ENCODE assay signal across 8 cellular contexts in genomic region chr17:19744922-19745757, GRCh38. TPM values are rescaled to one million over a fixed set of nuclear protein-coding genes. Genes with fewer than 3 reads are reported as not detected.
DNase-seq lines count a peak whose midpoint lies in the region; ATAC-seq and TF ChIP-seq lines count a peak whose summit lies in the region.

No MANE protein-coding gene starts in this region.

- peak overlapping the region; percentile 66 for H3K4me3 Mint-ChIP-seq in activated CD8-positive, alpha-beta memory T cell treated with anti-CD3 and anti-CD28 coated beads, Interleukin-2, amount 10 ng/mL, durations not matched to agents 7 days and 5 days
- peak overlapping the region; percentile 57 for H3K4me3 Mint-ChIP-seq in endodermal cell

- ATAC-seq in GM19351 (IDR thresholded peaks at IDR 0.05; ENCODE audit: unreplicated experiment) = peak; percentile 65
- ATAC-seq in activated CD8-positive, alpha-beta memory T cell treated with anti-CD3 and anti-CD28 coated beads, Interleukin-2, amount 10 ng/mL, durations not matched to agents 7 days and 5 days = peak; percentile 91

- H3K9me3 Mint-ChIP-seq in activated CD8-positive, alpha-beta memory T cell treated with anti-CD3 and anti-CD28 coated beads, Interleukin-2, amount 10 ng/mL, durations not matched to agents 7 days and 5 days (ENCODE audit: low read depth) = no peaks in the 10 kb centered on the region
- no peaks in the 10 kb centered on the region for H3K9me3 Mint-ChIP-seq in endodermal cell

- no peak overlapping the region for H3K27ac Mint-ChIP-seq in activated CD8-positive, alpha-beta memory T cell treated with anti-CD3 and anti-CD28 coated beads, Interleukin-2, amount 10 ng/mL, durations not matched to agents 7 days and 5 days
- no peak overlapping the region for H3K27ac Mint-ChIP-seq in endodermal cell

- in situ Hi-C loops in ACHN (cut with HindIII; ENCODE audit: low pct_ligation_motif_present, low pct_unique_long_range_greater_than_20kb, low sequenced_read_pairs) = no loop called here

- H3K36me3 Mint-ChIP-seq in activated CD8-positive, alpha-beta memory T cell treated with anti-CD3 and anti-CD28 coated beads, Interleukin-2, amount 10 ng/mL, durations not matched to agents 7 days and 5 days = no peaks in the 10 kb centered on the region
- no peaks in the 10 kb centered on the region for H3K36me3 Mint-ChIP-seq in endodermal cell (ENCODE audit: low read depth)

- no peak overlapping the region for H2BK5ac ChIP-seq in mesendoderm (ENCODE audit: low read length)

- no peak overlapping the region for H4K5ac ChIP-seq in mesendoderm (ENCODE audit: low read length)

- CTCF ChIA-PET in activated CD8-positive, alpha-beta memory T cell treated with anti-CD3 and anti-CD28 coated beads, Interleukin-2, amount 10 ng/mL, durations not matched to agents 7 days and 5 days (lab: Charles Lee) = interaction anchor here (0.9 to 2.5 kb wide), 23 partner anchors 8 to 452 kb away, joined by 3 to 18 read pairs (median 4); no protein-coding TSS in a partner anchor

- peaks cover under 1% of the 10 kb centered on the region for H3K4me1 Mint-ChIP-seq in activated CD8-positive, alpha-beta memory T cell treated with anti-CD3 and anti-CD28 coated beads, Interleukin-2, amount 10 ng/mL, durations not matched to agents 7 days and 5 days
- peaks cover 6% of the 10 kb centered on the region for H3K4me1 Mint-ChIP-seq in endodermal cell

- H3K4me3 ChIP-seq in endodermal cell (ENCODE audit: low read length) (no peak overlapping the region), mesendoderm (ENCODE audit: low read length) (no peak overlapping the region)

- TF ChIP-seq CTCF in endodermal cell (conservative IDR thresholded peaks at IDR 0.05) = peak; percentile 95

- H2BK15ac ChIP-seq in mesendoderm (replicated peaks; ENCODE audit: low read depth) = no peak overlapping the region

- whole genome bisulfite sequencing in endodermal cell (ENCODE audit: insufficient coverage in 1 of 2, insufficient read length in 1 of 2), 2 experiments = 39 to 61% methylated on average over 22 to 50 of the region's 50 CpGs
- no CpG with 5 or more reads among the region's 50 CpGs for WGBS in mesendoderm (ENCODE audit: extremely low coverage, insufficient coverage, low lambda C conversion rate)

- peak overlapping the region; percentile 61 for H3K18ac ChIP-seq in mesendoderm (ENCODE audit: low read length)

- H3K9ac ChIP-seq in endodermal cell (ENCODE audit: extremely low read depth, low read length, poor library complexity, severe bottlenecking) = no peak overlapping the region
- peak overlapping the region; percentile 51 for H3K9ac ChIP-seq in mesendoderm (ENCODE audit: low read length)

- no peak overlapping the region for H2BK120ac ChIP-seq in mesendoderm (ENCODE audit: low read depth, low read length)

- H3K79me1 ChIP-seq in mesendoderm (ENCODE audit: low read length) = no peaks in the 10 kb centered on the region

- no peak overlapping the region for H4K8ac ChIP-seq in mesendoderm (ENCODE audit: low read depth, low read length)

- H3K27me3 ChIP-seq in endodermal cell (ENCODE audit: control insufficient read depth, insufficient read depth, low read length, poor library complexity, severe bottlenecking) = peaks cover 7% of the 10 kb centered on the region
- no peaks in the 10 kb centered on the region for H3K27me3 ChIP-seq in mesendoderm (ENCODE audit: insufficient read depth, low read length, poor library complexity)

- no peak overlapping the region for H2AK5ac ChIP-seq in mesendoderm (ENCODE audit: low read length)

- peak overlapping the region; percentile 87 for H3K56ac ChIP-seq in mesendoderm (ENCODE audit: low read length)

- H3K27ac ChIP-seq in endodermal cell (ENCODE audit: low read depth, low read length) (no peak overlapping the region), mesendoderm (ENCODE audit: low read depth, low read length) (no peak overlapping the region)

- peak overlapping the region; percentile 58 for H3K4me2 ChIP-seq in mesendoderm (ENCODE audit: low read length)

- H3K4ac ChIP-seq in mesendoderm (ENCODE audit: low read depth, low read length) = peak overlapping the region; percentile 58

- H3K79me2 ChIP-seq in mesendoderm (ENCODE audit: control insufficient read depth, insufficient read depth, low read length) = no peaks in the 10 kb centered on the region

- H3K9me3 ChIP-seq in endodermal cell (ENCODE audit: control insufficient read depth, low read length) = no peaks in the 10 kb centered on the region

- H3K23ac ChIP-seq in mesendoderm (ENCODE audit: low read length) = no peak overlapping the region

- H3K4me1 ChIP-seq in endodermal cell (ENCODE audit: control insufficient read depth, insufficient read depth, low read length) = no peaks in the 10 kb centered on the region
- no peaks in the 10 kb centered on the region for H3K4me1 ChIP-seq in mesendoderm (ENCODE audit: control insufficient read depth, low read depth, low read length)

- H3K36me3 ChIP-seq in endodermal cell (ENCODE audit: control insufficient read depth, insufficient read depth, low read length) = no peaks in the 10 kb centered on the region
- H3K36me3 ChIP-seq in mesendoderm (ENCODE audit: control insufficient read depth, insufficient read depth, low read length) = no peaks in the 10 kb centered on the region

- DNase-seq in ACHN (peak; percentile 89), NCI-H345 treated with DMSO at 0.1 percent for 48 hours (lab: John Stamatoyannopoulos, UW; ENCODE audit: unreplicated experiment) (peak; percentile 26), endodermal cell (peak; percentile 100), mesendoderm (peak; percentile 93), NCI-H2107 (lab: John Stamatoyannopoulos, UW) (no peak)
- DNase-seq in activated CD8-positive, alpha-beta memory T cell treated with anti-CD3 and anti-CD28 coated beads, Interleukin-2, amount 10 ng/mL, durations not matched to agents 7 days and 5 days = peak; percentile 89
- DNase-seq in stimulated activated CD8-positive, alpha-beta memory T cell treated with anti-CD3 and anti-CD28 coated beads, Interleukin-12 subunit alpha, Interleukin-12 subunit beta, amount 100 ng/mL, for 1 hour (ENCODE audit: low read depth) = peak; percentile 62

- peaks cover 9% of the 10 kb centered on the region for H3K27me3 Mint-ChIP-seq in activated CD8-positive, alpha-beta memory T cell treated with anti-CD3 and anti-CD28 coated beads, Interleukin-2, amount 10 ng/mL, durations not matched to agents 7 days and 5 days
- peaks cover 10% of the 10 kb centered on the region for H3K27me3 Mint-ChIP-seq in endodermal cell (ENCODE audit: insufficient read depth)

RNA-seq across cellular contexts. Expression of gene ALDH3A1, which starts 3.0 kb away (rescaled TPM):
- under 1 TPM in 1 of 2 experiments, not detected in 1; 0.14 TPM for total RNA-seq in activated CD8-positive, alpha-beta memory T cell treated with anti-CD3 and anti-CD28 coated beads, Interleukin-2, amount 10 ng/mL, durations not matched to agents 7 days and 5 days
- under 1 TPM; 0.42 to 0.44 TPM for total RNA-seq in endodermal cell
- polyA plus RNA-seq in endodermal cell (2013, experiment 1 of 2) = 0.14 TPM
- 0.79 TPM for polyA plus RNA-seq in endodermal cell (2013, experiment 2 of 2)
- 0.52 TPM for polyA plus RNA-seq in mesendoderm (2013, experiment 1 of 2)
- 0.55 TPM for polyA plus RNA-seq in mesendoderm (2013, experiment 2 of 2)

RNA-seq across cellular contexts. Expression of gene SLC47A2, which starts 28.8 kb away (rescaled TPM):
- total RNA-seq in activated CD8-positive, alpha-beta memory T cell treated with anti-CD3 and anti-CD28 coated beads, Interleukin-2, amount 10 ng/mL, durations not matched to agents 7 days and 5 days = not detected
- not detected for total RNA-seq in endodermal cell
- not detected for polyA plus RNA-seq in endodermal cell (2013, experiment 1 of 2)
- not detected for polyA plus RNA-seq in endodermal cell (2013, experiment 2 of 2)
- not detected for polyA plus RNA-seq in mesendoderm (2013, experiment 1 of 2)
- polyA plus RNA-seq in mesendoderm (2013, experiment 2 of 2) = 0.03 TPM
